In the genomic region with DNA sequence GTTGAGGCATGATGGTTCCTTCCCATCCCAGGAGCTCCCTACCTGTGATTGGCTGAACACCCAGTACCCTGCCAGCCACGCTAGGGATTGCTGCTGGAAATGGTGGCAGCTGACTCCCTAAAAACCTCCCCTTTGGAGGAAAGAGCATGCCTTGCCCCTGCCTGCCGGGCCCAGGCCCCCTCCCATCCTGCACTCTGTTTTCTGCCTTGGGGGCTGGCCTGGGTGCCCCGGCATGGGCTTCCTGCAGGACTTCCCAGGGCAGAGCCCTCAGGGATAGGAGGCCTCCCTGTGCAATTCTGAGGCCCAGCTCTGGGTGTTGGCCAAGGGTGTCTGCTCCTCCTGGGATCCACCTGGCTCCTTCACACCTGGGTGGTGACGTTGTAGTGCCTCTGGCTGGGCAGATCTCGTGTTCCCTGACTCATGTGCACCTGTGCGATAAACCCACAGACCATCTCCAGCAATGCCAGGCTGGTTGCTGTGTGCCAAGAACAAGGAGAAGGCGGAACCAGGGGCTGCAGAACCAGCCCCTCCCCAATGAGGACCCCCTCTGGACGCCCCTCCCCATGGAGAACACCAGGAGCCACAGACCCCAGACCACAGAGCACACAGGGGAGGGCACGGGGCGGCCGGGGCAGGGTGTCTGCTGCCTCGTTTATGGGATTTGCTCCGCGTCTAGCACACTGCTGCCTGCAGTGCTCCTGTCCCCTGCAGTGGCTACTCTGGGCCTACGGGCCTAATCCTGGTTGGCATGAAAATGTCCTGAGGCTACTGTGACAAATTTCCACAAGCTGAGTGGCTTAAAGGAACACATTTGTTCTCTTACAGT, we compare ENCODE assay signal across 18 cellular contexts. TPM values are rescaled to one million over a fixed set of nuclear protein-coding genes. Genes with fewer than 3 reads are reported as not detected.
A peak's percentile ranks its signal among the peaks of the same experiment; 100 is the strongest.
DNase-seq lines count a peak whose midpoint lies in the region; ATAC-seq and TF ChIP-seq lines count a peak whose summit lies in the region.
"Had no signal": no experiment of that assay in that cellular context is flagged by ENCODE, and none has a peak within 500 bp of the region (broad histone marks: within the 10 kb centered on the region; RNA-seq: fewer than 3 reads in every experiment).

No MANE protein-coding gene starts in this region.

- no peak overlapping the region for H3K4me2 ChIP-seq in mesendoderm (ENCODE audit: low read length)
- H3K4me2 ChIP-seq: A549, BLaER1, KMS-11 had no signal

- no peaks in the 10 kb centered on the region for H3K4me1 Mint-ChIP-seq in T-helper 2 cell treated with Interferon-gamma antibody and Interleukin-4, amounts not matched to agents 5 μg/mL and 100 μg/mL, for 36 hours (ENCODE audit: low read depth)
- H3K4me1 Mint-ChIP-seq: CD4-positive, alpha-beta memory T cell had no signal

- H3K27me3 Mint-ChIP-seq in T-helper 2 cell treated with Interferon-gamma antibody and Interleukin-4, amounts not matched to agents 5 μg/mL and 100 μg/mL, for 36 hours (ENCODE audit: low read depth), result no peaks in the 10 kb centered on the region
- H3K27me3 Mint-ChIP-seq: CD4-positive, alpha-beta memory T cell had no signal

- H3K9ac ChIP-seq in mesendoderm (ENCODE audit: low read length), result no peak overlapping the region
- H3K9ac ChIP-seq: BLaER1, KMS-11 had no signal

- intact Hi-C loops in Right ventricle myocardium inferior (cut with DNase I) (no loop called here), Right ventricle myocardium superior (cut with DNase I) (no loop called here), body of pancreas (cut with DNase I) (no loop called here)

- H2BK15ac ChIP-seq in mesendoderm (replicated peaks; ENCODE audit: low read depth), result no peak overlapping the region

- H3K79me2 ChIP-seq in mesendoderm (ENCODE audit: control insufficient read depth, insufficient read depth, low read length), result no peaks in the 10 kb centered on the region

- H3K9me3 ChIP-seq in body of pancreas (no peaks in the 10 kb centered on the region), thymus (ENCODE audit: control insufficient read depth) (no peaks in the 10 kb centered on the region)
- H3K9me3 ChIP-seq: A549, BLaER1 had no signal

- H3K36me3 ChIP-seq in body of pancreas (replicated peaks in 1 of 2; ENCODE audit: insufficient read depth in 1 of 2, low read depth in 2 of 2) (peaks cover 0 to 3% of the 10 kb centered on the region in 2 donors), thymus (ENCODE audit: control insufficient read depth, insufficient read depth) (peaks cover 7% of the 10 kb centered on the region), mesendoderm (ENCODE audit: control insufficient read depth, insufficient read depth, low read length) (no peaks in the 10 kb centered on the region)

- no peak for ATAC-seq in Right ventricle myocardium inferior
- ATAC-seq in Right ventricle myocardium superior (ENCODE audit: poor library complexity), result no peak
- ATAC-seq in body of pancreas, result peak; percentile 22
- peak; percentile 93 for ATAC-seq in foreskin keratinocyte
- ATAC-seq in GM18520 (IDR thresholded peaks at IDR 0.05; ENCODE audit: unreplicated experiment), result no peak
- ATAC-seq: A549 had no signal

- no peaks in the 10 kb centered on the region for H3K79me1 ChIP-seq in mesendoderm (ENCODE audit: low read length)

- H3K27me3 ChIP-seq in body of pancreas, result no peaks in the 10 kb centered on the region
- H3K27me3 ChIP-seq in foreskin keratinocyte, result no peaks in the 10 kb centered on the region
- H3K27me3 ChIP-seq in thymus (ENCODE audit: control insufficient read depth, insufficient read depth), result no peaks in the 10 kb centered on the region
- no peaks in the 10 kb centered on the region for H3K27me3 ChIP-seq in mesendoderm (ENCODE audit: insufficient read depth, low read length, poor library complexity)
- H3K27me3 ChIP-seq: BLaER1 had no signal

- no peak for TF ChIP-seq POLR2A in body of pancreas (IDR thresholded peaks at IDR 0.05)

- no peak overlapping the region for H3K18ac ChIP-seq in mesendoderm (ENCODE audit: low read length)

- no peak overlapping the region for H3K56ac ChIP-seq in mesendoderm (ENCODE audit: low read length)

- peaks cover 12% of the 10 kb centered on the region for H3K36me3 Mint-ChIP-seq in T-helper 2 cell treated with Interferon-gamma antibody and Interleukin-4, amounts not matched to agents 5 μg/mL and 100 μg/mL, for 36 hours (ENCODE audit: low read depth)

- H2AK5ac ChIP-seq in mesendoderm (ENCODE audit: low read length), result no peak overlapping the region

- no peak overlapping the region for H2BK5ac ChIP-seq in mesendoderm (ENCODE audit: low read length)

- H3K4me3 ChIP-seq in body of pancreas, result no peak overlapping the region
- H3K4me3 ChIP-seq in thymus (ENCODE audit: low read length), result no peak overlapping the region
- H3K4me3 ChIP-seq in mesendoderm (ENCODE audit: low read length), result no peak overlapping the region
- H3K4me3 ChIP-seq: A549, BLaER1, SK-N-MC had no signal

- DNase-seq in Right ventricle myocardium inferior (ENCODE audit: missing footprints) (peak; percentile 30), Right ventricle myocardium superior (no peak), body of pancreas (peak in 3 of 4 donors; percentile 66 to 85 (median 71)), foreskin keratinocyte (peak; percentile 85 to 94), mesendoderm (no peak)
- no peak for DNase-seq in T-helper 2 cell treated with Interferon-gamma antibody and Interleukin-4, amounts not matched to agents 5 μg/mL and 100 μg/mL, for 36 hours (ENCODE audit: low spot score)
- DNase-seq: Calu3; CD4-positive, alpha-beta memory T cell; NCI-H1436; NCI-H1930; NCI-H2171; NCI-H510A treated with DMSO at 0.1 percent for 48 hours had no signal

- TF ChIP-seq CTCF in body of pancreas (IDR thresholded peaks at IDR 0.05) (no peak), foreskin keratinocyte (conservative IDR thresholded peaks at IDR 0.05) (no peak)

- 87 to 88% methylated on average over 6 to 14 of the region's 15 CpGs for WGBS in body of pancreas, 2 donors
- 92% methylated on average over 15 of the region's 15 CpGs for WGBS in thymus
- WGBS in mesendoderm (ENCODE audit: extremely low coverage, insufficient coverage, low lambda C conversion rate), result no CpG with 5 or more reads among the region's 15 CpGs

- H3K4me3 Mint-ChIP-seq in T-helper 2 cell treated with Interferon-gamma antibody and Interleukin-4, amounts not matched to agents 5 μg/mL and 100 μg/mL, for 36 hours, result no peak overlapping the region
- H3K4me3 Mint-ChIP-seq: CD4-positive, alpha-beta memory T cell had no signal

- H3K27ac Mint-ChIP-seq in T-helper 2 cell treated with Interferon-gamma antibody and Interleukin-4, amounts not matched to agents 5 μg/mL and 100 μg/mL, for 36 hours, result no peak overlapping the region
- H3K27ac Mint-ChIP-seq: CD4-positive, alpha-beta memory T cell had no signal

- H4K5ac ChIP-seq in mesendoderm (ENCODE audit: low read length), result no peak overlapping the region

- H2BK120ac ChIP-seq in mesendoderm (ENCODE audit: low read depth, low read length), result no peak overlapping the region

- peaks cover 34% of the 10 kb centered on the region for H3K4me1 ChIP-seq in body of pancreas
- H3K4me1 ChIP-seq in foreskin keratinocyte, result peaks cover 16% of the 10 kb centered on the region
- H3K4me1 ChIP-seq in thymus (ENCODE audit: control insufficient read depth, insufficient read depth, low read length), result no peaks in the 10 kb centered on the region
- H3K4me1 ChIP-seq in mesendoderm (ENCODE audit: control insufficient read depth, low read depth, low read length), result no peaks in the 10 kb centered on the region

- H3K23ac ChIP-seq in mesendoderm (ENCODE audit: low read length), result no peak overlapping the region

- no peak overlapping the region for H3K27ac ChIP-seq in body of pancreas
- peak overlapping the region; percentile 58 for H3K27ac ChIP-seq in foreskin keratinocyte
- peak overlapping the region; percentile 18 for H3K27ac ChIP-seq in thymus (ENCODE audit: low read depth)
- no peak overlapping the region for H3K27ac ChIP-seq in mesendoderm (ENCODE audit: low read depth, low read length)
- H3K27ac ChIP-seq: BLaER1, KMS-11, SK-N-MC had no signal

- H3K9me3 Mint-ChIP-seq in T-helper 2 cell treated with Interferon-gamma antibody and Interleukin-4, amounts not matched to agents 5 μg/mL and 100 μg/mL, for 36 hours, result no peaks in the 10 kb centered on the region
- H3K9me3 Mint-ChIP-seq: CD4-positive, alpha-beta memory T cell had no signal

- no peak overlapping the region for H4K8ac ChIP-seq in mesendoderm (ENCODE audit: low read depth, low read length)

- no peak overlapping the region for H3K4ac ChIP-seq in mesendoderm (ENCODE audit: low read depth, low read length)

RNA-seq across cellular contexts. Expression of gene CSTB, which starts 13.6 kb away (rescaled TPM):
- 44.1 TPM for total RNA-seq in Right ventricle myocardium inferior
- total RNA-seq in Right ventricle myocardium superior, result 36.1 TPM
- total RNA-seq in body of pancreas, result 10 to 100 TPM in 1 of 2 donors, 1 to 10 TPM in 1; 8.6 to 11.9 TPM
- total RNA-seq in foreskin keratinocyte, result 49.5 and 63.0 TPM in 2 replicates
- 123 and 183 TPM in 2 replicates for polyA plus RNA-seq in foreskin keratinocyte
- polyA plus RNA-seq in thymus, result 198 TPM
- polyA plus RNA-seq in mesendoderm (2013, experiment 1 of 2), result 115 TPM
- 116 TPM for polyA plus RNA-seq in mesendoderm (2013, experiment 2 of 2)

RNA-seq across cellular contexts. Expression of gene RRP1, which starts 26.9 kb away (rescaled TPM):
- total RNA-seq in Right ventricle myocardium inferior (10.1 TPM), Right ventricle myocardium superior (9.4 TPM), body of pancreas (10 to 100 TPM in 1 of 2 donors, 1 to 10 TPM in 1; 9.9 to 27.7 TPM), foreskin keratinocyte (26.5 and 28.0 TPM in 2 replicates)
- polyA plus RNA-seq in foreskin keratinocyte (31.8 and 37.0 TPM in 2 replicates), thymus (16.3 TPM)
- 44.4 TPM for polyA plus RNA-seq in mesendoderm (2013, experiment 1 of 2)
- 46.8 TPM for polyA plus RNA-seq in mesendoderm (2013, experiment 2 of 2)

RNA-seq across cellular contexts. Expression of gene PDXK, which starts 43.6 kb away (rescaled TPM):
- total RNA-seq in Right ventricle myocardium inferior (105 TPM), Right ventricle myocardium superior (93.8 TPM), body of pancreas (10 to 100 TPM; 33.7 to 68.9 TPM), foreskin keratinocyte (150 and 176 TPM in 2 replicates)
- polyA plus RNA-seq in foreskin keratinocyte (176 and 205 TPM in 2 replicates), thymus (59.0 TPM)
- 29.9 TPM for polyA plus RNA-seq in mesendoderm (2013, experiment 1 of 2)
- polyA plus RNA-seq in mesendoderm (2013, experiment 2 of 2), result 29.8 TPM

Comparison
In these comparisons a context has a peak if more than half of its experiments do, and no peak if none do; other contexts are left out.
1. DNase-seq: peak in Right ventricle myocardium inferior (single experiment), body of pancreas (3 of 4) and foreskin keratinocyte (2 of 2); none in Right ventricle myocardium superior (single experiment), T-helper 2 cell treated with Interferon-gamma antibody and Interleukin-4, amounts not matched to agents 5 μg/mL and 100 μg/mL, for 36 hours (single experiment) and mesendoderm (single experiment).
2. ATAC-seq: peak in body of pancreas (single experiment) and foreskin keratinocyte (single experiment); none in Right ventricle myocardium inferior (single experiment), Right ventricle myocardium superior (single experiment) and GM18520 (single experiment).
3. H3K27ac ChIP-seq: peak in foreskin keratinocyte (single experiment) and thymus (single experiment); none in body of pancreas (0 of 4) and mesendoderm (single experiment).